ENCODE assay signal across 2 cellular contexts in the genomic region with DNA sequence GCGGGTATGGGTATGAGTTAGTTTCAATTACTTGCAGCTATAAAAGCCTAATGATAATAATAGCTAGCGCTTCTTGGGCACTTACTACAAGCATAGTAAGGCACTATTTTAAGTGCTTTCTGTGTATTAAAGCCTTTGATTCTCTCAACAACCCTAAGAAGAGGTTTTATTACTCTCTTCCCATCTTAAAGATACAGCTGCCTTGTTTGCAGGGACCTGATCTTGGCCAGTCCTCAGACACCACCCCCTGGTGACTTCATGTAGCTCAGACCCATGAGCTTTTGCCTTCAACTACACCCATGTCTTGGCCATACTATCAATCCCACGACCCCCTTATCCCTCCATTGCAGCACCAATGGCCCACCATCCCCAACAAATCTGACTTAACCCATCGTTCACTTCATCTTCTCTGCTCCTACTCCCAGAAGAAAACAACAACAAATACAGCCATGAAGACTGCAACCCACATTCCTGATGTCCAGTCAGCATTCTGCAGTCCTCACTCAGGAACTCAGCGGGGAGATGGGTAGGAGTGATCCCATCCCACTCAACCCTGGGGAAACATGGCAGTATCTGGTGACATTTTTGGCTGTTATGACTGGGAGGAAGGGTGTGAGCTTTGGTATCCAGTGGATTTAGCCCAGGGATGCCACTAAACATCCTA.
TF ChIP-seq lines count a peak whose summit lies in the region.

No MANE protein-coding gene starts in this region.

TF ChIP-seq in HCT116, 20 proteins besides CTCF, POLR2A, EP300 and RAD21:
- TF ChIP-seq, protein P1, sequence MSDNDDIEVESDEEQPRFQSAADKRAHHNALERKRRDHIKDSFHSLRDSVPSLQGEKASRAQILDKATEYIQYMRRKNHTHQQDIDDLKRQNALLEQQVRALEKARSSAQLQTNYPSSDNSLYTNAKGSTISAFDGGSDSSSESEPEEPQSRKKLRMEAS (IDR thresholded peaks at IDR 0.05): no peak
- TF ChIP-seq SIN3A (IDR thresholded peaks at IDR 0.05; ENCODE audit: low read depth): no peak
- TF ChIP-seq ZFX (IDR thresholded peaks at IDR 0.05): no peak
- TF ChIP-seq ELF1 (IDR thresholded peaks at IDR 0.05; ENCODE audit: borderline replicate concordance, low read depth): no peak
- no peak for TF ChIP-seq POLR2AphosphoS5 (IDR thresholded peaks at IDR 0.05; ENCODE audit: low read depth, low read length)
- TF ChIP-seq, protein P2, sequence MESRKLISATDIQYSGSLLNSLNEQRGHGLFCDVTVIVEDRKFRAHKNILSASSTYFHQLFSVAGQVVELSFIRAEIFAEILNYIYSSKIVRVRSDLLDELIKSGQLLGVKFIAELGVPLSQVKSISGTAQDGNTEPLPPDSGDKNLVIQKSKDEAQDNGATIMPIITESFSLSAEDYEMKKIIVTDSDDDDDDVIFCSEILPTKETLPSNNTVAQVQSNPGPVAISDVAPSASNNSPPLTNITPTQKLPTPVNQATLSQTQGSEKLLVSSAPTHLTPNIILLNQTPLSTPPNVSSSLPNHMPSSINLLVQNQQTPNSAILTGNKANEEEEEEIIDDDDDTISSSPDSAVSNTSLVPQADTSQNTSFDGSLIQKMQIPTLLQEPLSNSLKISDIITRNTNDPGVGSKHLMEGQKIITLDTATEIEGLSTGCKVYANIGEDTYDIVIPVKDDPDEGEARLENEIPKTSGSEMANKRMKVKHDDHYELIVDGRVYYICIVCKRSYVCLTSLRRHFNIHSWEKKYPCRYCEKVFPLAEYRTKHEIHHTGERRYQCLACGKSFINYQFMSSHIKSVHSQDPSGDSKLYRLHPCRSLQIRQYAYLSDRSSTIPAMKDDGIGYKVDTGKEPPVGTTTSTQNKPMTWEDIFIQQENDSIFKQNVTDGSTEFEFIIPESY (IDR thresholded peaks at IDR 0.05; ENCODE audit: extremely low read depth, insufficient replicate concordance, low read length): no peak
- no peak for TF ChIP-seq JUND (IDR thresholded peaks at IDR 0.05)
- TF ChIP-seq EGR1 (IDR thresholded peaks at IDR 0.05; ENCODE audit: low read depth): no peak
- TF ChIP-seq, protein P3, sequence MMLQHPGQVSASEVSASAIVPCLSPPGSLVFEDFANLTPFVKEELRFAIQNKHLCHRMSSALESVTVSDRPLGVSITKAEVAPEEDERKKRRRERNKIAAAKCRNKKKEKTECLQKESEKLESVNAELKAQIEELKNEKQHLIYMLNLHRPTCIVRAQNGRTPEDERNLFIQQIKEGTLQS (IDR thresholded peaks at IDR 0.05): no peak
- TF ChIP-seq SRF (IDR thresholded peaks at IDR 0.05; ENCODE audit: low read depth): no peak
- no peak for TF ChIP-seq ZNF274 (IDR thresholded peaks at IDR 0.05; ENCODE audit: low read depth, low read length)
- TF ChIP-seq EZH2 (IDR thresholded peaks at IDR 0.05): no peak
- TF ChIP-seq, protein P4, sequence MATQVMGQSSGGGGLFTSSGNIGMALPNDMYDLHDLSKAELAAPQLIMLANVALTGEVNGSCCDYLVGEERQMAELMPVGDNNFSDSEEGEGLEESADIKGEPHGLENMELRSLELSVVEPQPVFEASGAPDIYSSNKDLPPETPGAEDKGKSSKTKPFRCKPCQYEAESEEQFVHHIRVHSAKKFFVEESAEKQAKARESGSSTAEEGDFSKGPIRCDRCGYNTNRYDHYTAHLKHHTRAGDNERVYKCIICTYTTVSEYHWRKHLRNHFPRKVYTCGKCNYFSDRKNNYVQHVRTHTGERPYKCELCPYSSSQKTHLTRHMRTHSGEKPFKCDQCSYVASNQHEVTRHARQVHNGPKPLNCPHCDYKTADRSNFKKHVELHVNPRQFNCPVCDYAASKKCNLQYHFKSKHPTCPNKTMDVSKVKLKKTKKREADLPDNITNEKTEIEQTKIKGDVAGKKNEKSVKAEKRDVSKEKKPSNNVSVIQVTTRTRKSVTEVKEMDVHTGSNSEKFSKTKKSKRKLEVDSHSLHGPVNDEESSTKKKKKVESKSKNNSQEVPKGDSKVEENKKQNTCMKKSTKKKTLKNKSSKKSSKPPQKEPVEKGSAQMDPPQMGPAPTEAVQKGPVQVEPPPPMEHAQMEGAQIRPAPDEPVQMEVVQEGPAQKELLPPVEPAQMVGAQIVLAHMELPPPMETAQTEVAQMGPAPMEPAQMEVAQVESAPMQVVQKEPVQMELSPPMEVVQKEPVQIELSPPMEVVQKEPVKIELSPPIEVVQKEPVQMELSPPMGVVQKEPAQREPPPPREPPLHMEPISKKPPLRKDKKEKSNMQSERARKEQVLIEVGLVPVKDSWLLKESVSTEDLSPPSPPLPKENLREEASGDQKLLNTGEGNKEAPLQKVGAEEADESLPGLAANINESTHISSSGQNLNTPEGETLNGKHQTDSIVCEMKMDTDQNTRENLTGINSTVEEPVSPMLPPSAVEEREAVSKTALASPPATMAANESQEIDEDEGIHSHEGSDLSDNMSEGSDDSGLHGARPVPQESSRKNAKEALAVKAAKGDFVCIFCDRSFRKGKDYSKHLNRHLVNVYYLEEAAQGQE (IDR thresholded peaks at IDR 0.05; ENCODE audit: low read depth): no peak
- no peak for TF ChIP-seq TCF7L2 (IDR thresholded peaks at IDR 0.05; ENCODE audit: borderline replicate concordance, extremely low read depth, insufficient read depth, insufficient read length)

TF ChIP-seq in GM12878, 131 proteins besides CTCF, POLR2A, EP300 and RAD21:
- TF ChIP-seq PAX8 (IDR thresholded peaks at IDR 0.05): no peak
- no peak for TF ChIP-seq TBL1XR1 (IDR thresholded peaks at IDR 0.05; ENCODE audit: low read depth, low read length)
- TF ChIP-seq EZH2 (IDR thresholded peaks at IDR 0.05; ENCODE audit: borderline replicate concordance, control insufficient read depth, low read depth, low read length): no peak
- TF ChIP-seq, protein P5, sequence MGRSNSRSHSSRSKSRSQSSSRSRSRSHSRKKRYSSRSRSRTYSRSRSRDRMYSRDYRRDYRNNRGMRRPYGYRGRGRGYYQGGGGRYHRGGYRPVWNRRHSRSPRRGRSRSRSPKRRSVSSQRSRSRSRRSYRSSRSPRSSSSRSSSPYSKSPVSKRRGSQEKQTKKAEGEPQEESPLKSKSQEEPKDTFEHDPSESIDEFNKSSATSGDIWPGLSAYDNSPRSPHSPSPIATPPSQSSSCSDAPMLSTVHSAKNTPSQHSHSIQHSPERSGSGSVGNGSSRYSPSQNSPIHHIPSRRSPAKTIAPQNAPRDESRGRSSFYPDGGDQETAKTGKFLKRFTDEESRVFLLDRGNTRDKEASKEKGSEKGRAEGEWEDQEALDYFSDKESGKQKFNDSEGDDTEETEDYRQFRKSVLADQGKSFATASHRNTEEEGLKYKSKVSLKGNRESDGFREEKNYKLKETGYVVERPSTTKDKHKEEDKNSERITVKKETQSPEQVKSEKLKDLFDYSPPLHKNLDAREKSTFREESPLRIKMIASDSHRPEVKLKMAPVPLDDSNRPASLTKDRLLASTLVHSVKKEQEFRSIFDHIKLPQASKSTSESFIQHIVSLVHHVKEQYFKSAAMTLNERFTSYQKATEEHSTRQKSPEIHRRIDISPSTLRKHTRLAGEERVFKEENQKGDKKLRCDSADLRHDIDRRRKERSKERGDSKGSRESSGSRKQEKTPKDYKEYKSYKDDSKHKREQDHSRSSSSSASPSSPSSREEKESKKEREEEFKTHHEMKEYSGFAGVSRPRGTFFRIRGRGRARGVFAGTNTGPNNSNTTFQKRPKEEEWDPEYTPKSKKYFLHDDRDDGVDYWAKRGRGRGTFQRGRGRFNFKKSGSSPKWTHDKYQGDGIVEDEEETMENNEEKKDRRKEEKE (IDR thresholded peaks at IDR 0.05): no peak
- TF ChIP-seq IKZF1 (conservative IDR thresholded peaks at IDR 0.05): no peak; the same call in 1 of the 2 replicates
- no peak for TF ChIP-seq ZSCAN29 (IDR thresholded peaks at IDR 0.05)
- no peak for TF ChIP-seq SPI1 (IDR thresholded peaks at IDR 0.05; ENCODE audit: borderline replicate concordance, insufficient read depth, low read depth, low read length)
- TF ChIP-seq SMAD5 (IDR thresholded peaks at IDR 0.05; ENCODE audit: low read depth): no peak
